12 cellular contexts compared by ENCODE assay signal in genomic region chr20:41174373-41174772, GRCh38. TPM values are rescaled to one million over a fixed set of nuclear protein-coding genes. Genes with fewer than 3 reads are reported as not detected.
DNase-seq lines count a peak whose midpoint lies in the region; ATAC-seq and TF ChIP-seq lines count a peak whose summit lies in the region.
"Had no signal": no experiment of that assay in that cellular context is flagged by ENCODE, and none has a peak within 500 bp of the region (broad histone marks: within the 10 kb centered on the region; RNA-seq: fewer than 3 reads in every experiment).

No MANE protein-coding gene starts in this region.

- no peak overlapping the region for H2AFZ ChIP-seq in mesenchymal stem cell (ENCODE audit: low read depth, low read length)

- no peak overlapping the region for H3K4me2 ChIP-seq in mesenchymal stem cell (ENCODE audit: low read length, poor library complexity, severe bottlenecking)

- peaks cover 32% of the 10 kb centered on the region for H3K79me1 ChIP-seq in mesenchymal stem cell (replicated peaks; ENCODE audit: low read length, poor library complexity, severe bottlenecking)

- no peak overlapping the region for H3K14ac ChIP-seq in mesenchymal stem cell (ENCODE audit: low read length in 2 of 2)

- WGBS in mesenchymal stem cell: 99% methylated on average over 10 of the region's 10 CpGs
- WGBS in thyroid gland, 2 donors: 95 to 97% methylated on average over 9 to 10 of the region's 10 CpGs

- intact Hi-C loops in activated naive CD4-positive, alpha-beta T cell treated with anti-CD3 and anti-CD28 coated beads for 36 hours (cut with micrococcal nuclease): loop anchor here (5.0 kb wide), 1 partner anchor 37 kb away; the partner anchor contains the start of gene PLCG1
- intact Hi-C loops in thyroid gland (cut with DNase I): loop anchor here (5.0 kb wide), 1 partner anchor 37 kb away; the partner anchor contains the start of gene PLCG1

- H3K18ac ChIP-seq in mesenchymal stem cell (ENCODE audit: low read depth in 1 of 2, low read length in 2 of 2): peak overlapping the region in 1 of 2 experiments; percentile 25

- H3K27ac Mint-ChIP-seq in activated naive CD4-positive, alpha-beta T cell treated with anti-CD3 and anti-CD28 coated beads for 36 hours: peak overlapping the region; percentile 3
- peak overlapping the region; percentile 62 for H3K27ac Mint-ChIP-seq in activated naive CD8-positive, alpha-beta T cell treated with anti-CD3 and anti-CD28 coated beads for 36 hours

- H3K27me3 Mint-ChIP-seq in activated naive CD4-positive, alpha-beta T cell treated with anti-CD3 and anti-CD28 coated beads for 36 hours (ENCODE audit: low read depth): no peaks in the 10 kb centered on the region
- no peaks in the 10 kb centered on the region for H3K27me3 Mint-ChIP-seq in activated naive CD8-positive, alpha-beta T cell treated with anti-CD3 and anti-CD28 coated beads for 36 hours

- no peak overlapping the region for H3K4me3 Mint-ChIP-seq in activated naive CD4-positive, alpha-beta T cell treated with anti-CD3 and anti-CD28 coated beads for 36 hours
- no peak overlapping the region for H3K4me3 Mint-ChIP-seq in activated naive CD8-positive, alpha-beta T cell treated with anti-CD3 and anti-CD28 coated beads for 36 hours

- TF ChIP-seq CTCF in thyroid gland (IDR thresholded peaks at IDR 0.05): no peak

- H3K9me3 Mint-ChIP-seq in activated naive CD4-positive, alpha-beta T cell treated with anti-CD3 and anti-CD28 coated beads for 36 hours: no peaks in the 10 kb centered on the region
- no peaks in the 10 kb centered on the region for H3K9me3 Mint-ChIP-seq in activated naive CD8-positive, alpha-beta T cell treated with anti-CD3 and anti-CD28 coated beads for 36 hours

- H3K27me3 ChIP-seq in mesenchymal stem cell (ENCODE audit: control insufficient read depth in 1 of 2, insufficient read depth in 1 of 2, low read length in 2 of 2): no peaks in the 10 kb centered on the region
- no peaks in the 10 kb centered on the region for H3K27me3 ChIP-seq in thyroid gland

- no peak overlapping the region for H3K4ac ChIP-seq in mesenchymal stem cell (ENCODE audit: low read depth in 1 of 2, low read length in 2 of 2)

- H3K36me3 ChIP-seq in mesenchymal stem cell (ENCODE audit: control insufficient read depth in 1 of 2, insufficient read depth in 2 of 2, low read depth in 1 of 2, low read length in 2 of 2) (peaks cover 67 to 72% of the 10 kb centered on the region in 2 experiments), thyroid gland (peaks cover 38 to 39% of the 10 kb centered on the region in 2 donors)

- no peak overlapping the region for H2BK120ac ChIP-seq in mesenchymal stem cell (ENCODE audit: low read depth, low read length)

- no peak overlapping the region for H2BK12ac ChIP-seq in mesenchymal stem cell (ENCODE audit: low read length in 2 of 2)

- H2BK5ac ChIP-seq in mesenchymal stem cell (ENCODE audit: low read depth, low read length, poor library complexity, severe bottlenecking): no peak overlapping the region

- no peak overlapping the region for H3K23ac ChIP-seq in mesenchymal stem cell (ENCODE audit: low read length in 2 of 2)

- no peak overlapping the region for H2AK5ac ChIP-seq in mesenchymal stem cell (ENCODE audit: low read length, severe bottlenecking)

- no peak overlapping the region for H3K9ac ChIP-seq in mesenchymal stem cell (ENCODE audit: low read length)

- no peak overlapping the region for H3K4me3 ChIP-seq in mesenchymal stem cell (ENCODE audit: insufficient read depth in 1 of 2, low read depth in 1 of 2, low read length in 2 of 2)
- no peak overlapping the region for H3K4me3 ChIP-seq in thyroid gland (replicated peaks in 1 of 3)

- peak overlapping the region; percentile 2 for H3K27ac ChIP-seq in mesenchymal stem cell (ENCODE audit: low read length, poor library complexity, severe bottlenecking)
- peak overlapping the region in 2 of 3 donors; percentile 52 to 71 for H3K27ac ChIP-seq in thyroid gland

- H4K8ac ChIP-seq in mesenchymal stem cell (ENCODE audit: low read length): no peak overlapping the region

- H3K9me3 ChIP-seq in mesenchymal stem cell (ENCODE audit: control insufficient read depth, low read length): no peaks in the 10 kb centered on the region
- H3K9me3 ChIP-seq in thyroid gland: no peaks in the 10 kb centered on the region

- peak; percentile 2 for DNase-seq in activated naive CD4-positive, alpha-beta T cell treated with anti-CD3 and anti-CD28 coated beads for 36 hours
- DNase-seq in activated naive CD4-positive, alpha-beta T cell treated with Interleukin-2 at 50 U/mL for 16 hours: no peak
- DNase-seq in activated naive CD8-positive, alpha-beta T cell treated with anti-CD3 and anti-CD28 coated beads for 36 hours: no peak
- DNase-seq in mesenchymal stem cell: no peak
- peak in 1 of 2 donors; percentile 2 for DNase-seq in thyroid gland
- DNase-seq in OCI-M1 (lab: John Stamatoyannopoulos, UW): no peak
- DNase-seq: cerebellar nuclear complex, GDM1, NCI-H2227 treated with DMSO at 0.1 percent for 48 hours, SHP77 treated with DMSO at 0.1 percent for 48 hours had no signal

- H2BK15ac ChIP-seq in mesenchymal stem cell (ENCODE audit: low read depth, poor library complexity, severe bottlenecking): no peak overlapping the region

- TF ChIP-seq POLR2A in thyroid gland (IDR thresholded peaks at IDR 0.05): no peak

- CTCF ChIA-PET in activated naive CD4-positive, alpha-beta T cell treated with anti-CD3 and anti-CD28 coated beads for 36 hours (lab: Charles Lee): interaction anchor here (3.3 kb wide), 1 partner anchor 40 kb away, joined by 10 read pairs; no protein-coding TSS in a partner anchor

- H3K4me1 Mint-ChIP-seq in activated naive CD4-positive, alpha-beta T cell treated with anti-CD3 and anti-CD28 coated beads for 36 hours (ENCODE audit: low read depth): peaks cover 4% of the 10 kb centered on the region
- peaks cover 42% of the 10 kb centered on the region for H3K4me1 Mint-ChIP-seq in activated naive CD8-positive, alpha-beta T cell treated with anti-CD3 and anti-CD28 coated beads for 36 hours

- H3K4me1 ChIP-seq in mesenchymal stem cell (ENCODE audit: control insufficient read depth, insufficient read depth, low read depth, low read length): peaks cover 28% of the 10 kb centered on the region
- H3K4me1 ChIP-seq in thyroid gland: peaks cover 11 to 42% of the 10 kb centered on the region in 2 donors

- H3K36me3 Mint-ChIP-seq in activated naive CD4-positive, alpha-beta T cell treated with anti-CD3 and anti-CD28 coated beads for 36 hours (ENCODE audit: low read depth): peaks cover 21% of the 10 kb centered on the region
- peaks cover 19% of the 10 kb centered on the region for H3K36me3 Mint-ChIP-seq in activated naive CD8-positive, alpha-beta T cell treated with anti-CD3 and anti-CD28 coated beads for 36 hours

- ATAC-seq in HG02571 (IDR thresholded peaks at IDR 0.05; ENCODE audit: unreplicated experiment) (no peak), GM19023 (IDR thresholded peaks at IDR 0.05; ENCODE audit: unreplicated experiment) (no peak)

- H4K91ac ChIP-seq in mesenchymal stem cell (ENCODE audit: low read length): no peak overlapping the region

RNA-seq across cellular contexts. Expression of gene PLCG1, which starts 37.0 kb away (rescaled TPM):
- 100 to 1,000 TPM; 117 to 136 TPM for total RNA-seq in activated naive CD4-positive, alpha-beta T cell treated with anti-CD3 and anti-CD28 coated beads for 36 hours
- 100 to 1,000 TPM; 156 to 162 TPM for total RNA-seq in activated naive CD8-positive, alpha-beta T cell treated with anti-CD3 and anti-CD28 coated beads for 36 hours
- 44.2 TPM for polyA plus RNA-seq in mesenchymal stem cell (2013, experiment 1 of 2)
- 42.6 TPM for polyA plus RNA-seq in mesenchymal stem cell (2013, experiment 2 of 2)
- 100 to 1,000 TPM; 146 to 252 (median 164) TPM for total RNA-seq in thyroid gland
